In genomic region chr17:35577826-35578194, GRCh38 we compare ENCODE assay signal across 8 cellular contexts. TPM values are rescaled to one million over a fixed set of nuclear protein-coding genes. Genes with fewer than 3 reads are reported as not detected.
DNase-seq lines count a peak whose midpoint lies in the region; ATAC-seq and TF ChIP-seq lines count a peak whose summit lies in the region.

No MANE protein-coding gene starts in this region.

- DNase-seq in DND-41 (peak; percentile 20), MM.1S (no peak), cerebellar cortex (ENCODE audit: low spot score) (peak; percentile 18), lung microvascular endothelial cell (ENCODE audit: low read depth in 2 of 2) (peak; percentile 36 to 46), vagina (ENCODE audit: extremely low spot score in 2 of 2) (no peak), SHP77 treated with DMSO at 0.1 percent for 48 hours (lab: John Stamatoyannopoulos, UW) (no peak)

- TF ChIP-seq CTCF in DND-41 (IDR thresholded peaks at IDR 0.05; ENCODE audit: borderline replicate concordance, extremely low read depth, low read length, poor library complexity, severe bottlenecking) (no peak), MM.1S (IDR thresholded peaks at IDR 0.05; ENCODE audit: low read length) (no peak), vagina (IDR thresholded peaks at IDR 0.05) (no peak)

- TF ChIP-seq POLR2A in vagina (IDR thresholded peaks at IDR 0.05), result no peak

- H3K4me3 ChIP-seq in DND-41 (ENCODE audit: low read depth in 1 of 2, low read length in 2 of 2) (peak overlapping the region; percentile 63 to 77), MM.1S (ENCODE audit: low read length) (peak overlapping the region; percentile 81), vagina (peak overlapping the region; percentile 67 to 84)

- H3K9ac ChIP-seq in DND-41 (ENCODE audit: low read depth, low read length) (peak overlapping the region; percentile 82), MM.1S (ENCODE audit: low read length) (peak overlapping the region; percentile 91)

- H3K9me2 ChIP-seq in MM.1S (replicated peaks; ENCODE audit: insufficient read depth, low read length), result no peaks in the 10 kb centered on the region

- ATAC-seq in DND-41 (ENCODE audit: insufficient read depth, low read depth) (no peak), HG03175 (IDR thresholded peaks at IDR 0.05; ENCODE audit: unreplicated experiment) (no peak), GM21423 (IDR thresholded peaks at IDR 0.05; ENCODE audit: unreplicated experiment) (no peak)

- H4K20me1 ChIP-seq in DND-41 (ENCODE audit: insufficient read depth, low read length) (no peaks in the 10 kb centered on the region; the same call in 1 of the 2 replicates), MM.1S (ENCODE audit: insufficient read depth, low read length) (no peaks in the 10 kb centered on the region)

- H3K27me3 ChIP-seq in DND-41 (ENCODE audit: insufficient read depth, low read length, poor library complexity), result no peaks in the 10 kb centered on the region
- no peaks in the 10 kb centered on the region for H3K27me3 ChIP-seq in MM.1S (replicated peaks; ENCODE audit: insufficient read depth, low read length)
- H3K27me3 ChIP-seq in vagina, result no peaks in the 10 kb centered on the region

- H3K4me2 ChIP-seq in DND-41 (ENCODE audit: insufficient read depth, low read length) (peak overlapping the region; percentile 81), MM.1S (ENCODE audit: low read depth, low read length) (peak overlapping the region; percentile 83)

- peaks cover 18% of the 10 kb centered on the region for H3K79me2 ChIP-seq in DND-41 (ENCODE audit: insufficient read depth, low read length)
- no peaks in the 10 kb centered on the region for H3K79me2 ChIP-seq in MM.1S (ENCODE audit: low read length)

- no peaks in the 10 kb centered on the region for H3K9me3 ChIP-seq in DND-41 (ENCODE audit: insufficient read depth, low read length, severe bottlenecking)
- no peaks in the 10 kb centered on the region for H3K9me3 ChIP-seq in MM.1S (replicated peaks; ENCODE audit: insufficient read depth, low read length)
- no peaks in the 10 kb centered on the region for H3K9me3 ChIP-seq in vagina

- H3K27ac ChIP-seq in DND-41 (ENCODE audit: low read length) (peak overlapping the region; percentile 84), MM.1S (ENCODE audit: low read length) (peak overlapping the region; percentile 82; the same call in 1 of the 2 replicates), vagina (peak overlapping the region; percentile 84)

- H2AFZ ChIP-seq in DND-41 (ENCODE audit: low read depth, low read length), result peak overlapping the region; percentile 88
- peak overlapping the region; percentile 94 for H2AFZ ChIP-seq in MM.1S (ENCODE audit: low read length)

- intact Hi-C loops in vagina (cut with DNase I), result no loop called here

- H3K4me1 ChIP-seq in DND-41 (ENCODE audit: insufficient read depth, low read length) (peaks cover 31% of the 10 kb centered on the region), MM.1S (ENCODE audit: low read length) (peaks cover 13% of the 10 kb centered on the region), vagina (peaks cover 16% of the 10 kb centered on the region)

- peaks cover 18% of the 10 kb centered on the region; the same call in 1 of the 2 replicates for H3F3A ChIP-seq in MM.1S (ENCODE audit: insufficient read depth, low read length)

- H3K36me3 ChIP-seq in DND-41 (ENCODE audit: insufficient read depth, low read length) (peaks cover 24% of the 10 kb centered on the region; the same call in 1 of the 2 replicates), MM.1S (replicated peaks; ENCODE audit: insufficient read depth, low read length) (no peaks in the 10 kb centered on the region), vagina (no peaks in the 10 kb centered on the region)

RNA-seq across cellular contexts. Expression of gene PEX12, which starts 0.6 kb away (rescaled TPM):
- total RNA-seq in lung microvascular endothelial cell (1.7 and 3.6 TPM in 2 replicates), vagina (2.9 TPM)

RNA-seq across cellular contexts. Expression of gene AP2B1, which starts 9.3 kb away (rescaled TPM):
- total RNA-seq in lung microvascular endothelial cell, result 77.8 and 85.9 TPM in 2 replicates
- 62.1 TPM for total RNA-seq in vagina

RNA-seq across cellular contexts. Expression of gene SLFN14, which starts 17.2 kb away (rescaled TPM):
- total RNA-seq in lung microvascular endothelial cell, result not detected in 2 replicates
- not detected for total RNA-seq in vagina

RNA-seq across cellular contexts. Expression of gene SLFN12L, which starts 40.3 kb away (rescaled TPM):
- total RNA-seq in lung microvascular endothelial cell, result 0.20 TPM in 1 of 2 replicates, not detected in the other
- total RNA-seq in vagina, result 12.3 TPM

Comparison
In these comparisons a context has a peak if more than half of its experiments do, and no peak if none do; other contexts are left out.
1. DNase-seq: peak in DND-41 (single experiment), cerebellar cortex (single experiment) and lung microvascular endothelial cell (2 of 2); none in MM.1S (single experiment), vagina (0 of 2) and SHP77 treated with DMSO at 0.1 percent for 48 hours (single experiment).
2. Peak in every context shown above with its lines, with median percentiles within 50 percentile points of each other: H3K27ac ChIP-seq and H3K4me3 ChIP-seq.